Comparison of ENCODE assay signal across 8 cellular contexts in the genomic region with DNA sequence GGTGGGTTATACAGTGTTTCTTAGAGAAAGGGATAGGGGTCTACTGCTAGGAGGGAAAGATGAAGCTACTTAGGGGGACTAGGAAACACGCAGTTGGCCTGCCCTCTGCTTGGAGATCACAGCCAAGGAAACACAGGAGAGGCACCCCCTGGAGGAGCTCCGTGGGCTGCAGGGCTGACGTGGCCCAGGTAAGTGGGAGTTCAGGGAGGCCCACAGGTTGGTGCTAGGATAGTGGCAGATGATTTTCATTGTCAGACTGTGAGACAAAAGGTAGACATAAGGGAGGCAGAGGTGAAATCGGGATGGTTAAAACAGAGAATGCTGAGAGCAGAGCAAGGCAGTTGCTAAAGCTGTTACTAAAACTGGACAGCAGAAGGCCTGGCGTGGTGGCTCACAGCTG.
"Had no signal": no experiment of that assay in that cellular context is flagged by ENCODE, and none has a peak within 500 bp of the region (broad histone marks: within the 10 kb centered on the region; RNA-seq: fewer than 3 reads in every experiment).

No MANE protein-coding gene starts in this region.

- ATAC-seq: HCT116, HepG2, K562 had no signal

- H3K27ac Mint-ChIP-seq: HFFc6 had no signal

- DNase-seq: GM23248, GOT3, H7, HFFc6, IMR-90 had no signal

- H3K4me3 Mint-ChIP-seq: HFFc6 had no signal
